15 cellular contexts compared by ENCODE assay signal in genomic region chr16:30552956-30553355, GRCh38. TPM values are rescaled to one million over a fixed set of nuclear protein-coding genes. Genes with fewer than 3 reads are reported as not detected.
DNase-seq lines count a peak whose midpoint lies in the region; ATAC-seq and TF ChIP-seq lines count a peak whose summit lies in the region.
"Had no signal": no experiment of that assay in that cellular context is flagged by ENCODE, and none has a peak within 500 bp of the region (broad histone marks: within the 10 kb centered on the region; RNA-seq: fewer than 3 reads in every experiment).

No MANE protein-coding gene starts in this region.

- no peak overlapping the region for H3K4me3 ChIP-seq in right cardiac atrium (ENCODE audit: low read length)
- no peak overlapping the region for H3K4me3 ChIP-seq in endodermal cell (ENCODE audit: low read length)
- H3K4me3 ChIP-seq in testis, result no peak overlapping the region
- H3K4me3 ChIP-seq: suprapubic skin had no signal

- DNase-seq in right cardiac atrium, result peak in 1 of 3 donors; percentile 21
- DNase-seq in Right ventricle myocardium inferior (ENCODE audit: missing footprints), result no peak
- DNase-seq in activated CD4-positive, alpha-beta memory T cell treated with anti-CD3 and anti-CD28 coated beads for 36 hours, result no peak
- no peak for DNase-seq in endodermal cell
- no peak for DNase-seq in stimulated activated naive CD8-positive, alpha-beta T cell treated with anti-CD3 and anti-CD28 coated beads, Interleukin-15, amount 100 ng/mL, for 72 hours
- no peak for DNase-seq in C1 segment of cervical spinal cord (lab: John Stamatoyannopoulos, UW)
- no peak for DNase-seq in testis
- DNase-seq: activated CD4-positive, alpha-beta T cell treated with anti-CD3 and anti-CD28 coated beads for 4 hours; activated gamma-delta T cell; BE2C; NCI-H187; SHP77 treated with DMSO at 0.1 percent for 48 hours; T1000 had no signal

- H3K27me3 ChIP-seq in right cardiac atrium (ENCODE audit: control insufficient read depth, insufficient read depth) (no peaks in the 10 kb centered on the region), endodermal cell (ENCODE audit: control insufficient read depth, insufficient read depth, low read length, poor library complexity, severe bottlenecking) (no peaks in the 10 kb centered on the region), testis (no peaks in the 10 kb centered on the region)
- H3K27me3 ChIP-seq: BE2C, suprapubic skin had no signal

- peaks cover 8% of the 10 kb centered on the region for H3K4me1 ChIP-seq in right cardiac atrium (ENCODE audit: control insufficient read depth, insufficient read depth, low read length)
- H3K4me1 ChIP-seq in endodermal cell (ENCODE audit: control insufficient read depth, insufficient read depth, low read length), result peaks cover 10% of the 10 kb centered on the region
- peaks cover 10% of the 10 kb centered on the region for H3K4me1 ChIP-seq in testis
- H3K4me1 ChIP-seq: BE2C had no signal

- H3K27ac ChIP-seq in right cardiac atrium (ENCODE audit: low read length) (peak overlapping the region; percentile 23), endodermal cell (ENCODE audit: low read depth, low read length) (no peak overlapping the region), testis (no peak overlapping the region)
- H3K27ac ChIP-seq: suprapubic skin had no signal

- peaks cover 31% of the 10 kb centered on the region for H3K36me3 Mint-ChIP-seq in activated CD4-positive, alpha-beta memory T cell treated with anti-CD3 and anti-CD28 coated beads for 36 hours
- H3K36me3 Mint-ChIP-seq in endodermal cell (ENCODE audit: low read depth), result peaks cover 35% of the 10 kb centered on the region

- POLR2A ChIA-PET in activated CD4-positive, alpha-beta memory T cell treated with anti-CD3 and anti-CD28 coated beads for 36 hours (lab: Charles Lee), result interaction anchor here (2.1 kb wide), 1 partner anchor 15 kb away, joined by 17 read pairs; no protein-coding TSS in a partner anchor

- WGBS in right cardiac atrium, result 73% methylated on average over 4 of the region's 4 CpGs
- WGBS in endodermal cell (ENCODE audit: insufficient coverage in 1 of 2, insufficient read length in 1 of 2), 2 experiments, result 93 to 95% methylated on average over 3 to 4 of the region's 4 CpGs
- WGBS in testis, 2 donors, result 77 to 79% methylated on average over 4 of the region's 4 CpGs

- intact Hi-C loops in right cardiac atrium (cut with DNase I), result no loop called here
- intact Hi-C loops in Right ventricle myocardium inferior (cut with DNase I), result no loop called here
- intact Hi-C loops in activated CD4-positive, alpha-beta memory T cell treated with anti-CD3 and anti-CD28 coated beads for 36 hours (cut with micrococcal nuclease), result loop anchor here (5.0 kb wide), 1 partner anchor 81 kb away; the partner anchor contains the start of gene ITGAL
- intact Hi-C loops in testis (cut with DNase I; ENCODE audit: low total_unique reads), result no loop called here

- no peak overlapping the region for H3K4me3 Mint-ChIP-seq in activated CD4-positive, alpha-beta memory T cell treated with anti-CD3 and anti-CD28 coated beads for 36 hours
- no peak overlapping the region for H3K4me3 Mint-ChIP-seq in endodermal cell
- H3K4me3 Mint-ChIP-seq in stimulated activated naive CD8-positive, alpha-beta T cell treated with anti-CD3 and anti-CD28 coated beads, Interleukin-15, amount 100 ng/mL, for 72 hours, result peak overlapping the region in 1 of 2 donors; percentile 9

- no peak for ATAC-seq in right cardiac atrium
- ATAC-seq in Right ventricle myocardium inferior, result no peak
- ATAC-seq in stimulated activated naive CD8-positive, alpha-beta T cell treated with anti-CD3 and anti-CD28 coated beads, Interleukin-15, amount 100 ng/mL, for 72 hours, result no peak
- no peak for ATAC-seq in GM21390 (IDR thresholded peaks at IDR 0.05; ENCODE audit: unreplicated experiment)

- CTCF ChIA-PET in activated CD4-positive, alpha-beta memory T cell treated with anti-CD3 and anti-CD28 coated beads for 36 hours (lab: Charles Lee), result interaction anchor here (0.6 to 3.1 kb wide), 2 partner anchors 18 to 135 kb away, joined by 4 to 30 read pairs; partner anchors contain the start of gene ZNF747

- peak overlapping the region; percentile 96 for H3K27ac Mint-ChIP-seq in activated CD4-positive, alpha-beta memory T cell treated with anti-CD3 and anti-CD28 coated beads for 36 hours
- H3K27ac Mint-ChIP-seq in endodermal cell, result peak overlapping the region; percentile 18
- H3K27ac Mint-ChIP-seq in stimulated activated naive CD8-positive, alpha-beta T cell treated with anti-CD3 and anti-CD28 coated beads, Interleukin-15, amount 100 ng/mL, for 72 hours, result peak overlapping the region; percentile 48 to 82

- TF ChIP-seq CTCF in endodermal cell (conservative IDR thresholded peaks at IDR 0.05) (no peak), testis (IDR thresholded peaks at IDR 0.05) (no peak)

- TF ChIP-seq POLR2A in testis (IDR thresholded peaks at IDR 0.05), result no peak

- peaks cover 33% of the 10 kb centered on the region for H3K36me3 ChIP-seq in endodermal cell (ENCODE audit: control insufficient read depth, insufficient read depth, low read length)
- no peaks in the 10 kb centered on the region for H3K36me3 ChIP-seq in testis (ENCODE audit: low read depth, missing control alignments)

- no peaks in the 10 kb centered on the region for H3K9me3 Mint-ChIP-seq in activated CD4-positive, alpha-beta memory T cell treated with anti-CD3 and anti-CD28 coated beads for 36 hours
- peaks cover 9% of the 10 kb centered on the region for H3K9me3 Mint-ChIP-seq in endodermal cell
- H3K9me3 Mint-ChIP-seq in stimulated activated naive CD8-positive, alpha-beta T cell treated with anti-CD3 and anti-CD28 coated beads, Interleukin-15, amount 100 ng/mL, for 72 hours, result no peaks in the 10 kb centered on the region

- peaks cover 57% of the 10 kb centered on the region for H3K4me1 Mint-ChIP-seq in activated CD4-positive, alpha-beta memory T cell treated with anti-CD3 and anti-CD28 coated beads for 36 hours (ENCODE audit: low read depth)
- peaks cover 31% of the 10 kb centered on the region for H3K4me1 Mint-ChIP-seq in endodermal cell
- peaks cover 81% of the 10 kb centered on the region for H3K4me1 Mint-ChIP-seq in stimulated activated naive CD8-positive, alpha-beta T cell treated with anti-CD3 and anti-CD28 coated beads, Interleukin-15, amount 100 ng/mL, for 72 hours

- no peaks in the 10 kb centered on the region for H3K27me3 Mint-ChIP-seq in activated CD4-positive, alpha-beta memory T cell treated with anti-CD3 and anti-CD28 coated beads for 36 hours
- no peaks in the 10 kb centered on the region for H3K27me3 Mint-ChIP-seq in endodermal cell (ENCODE audit: insufficient read depth)
- H3K27me3 Mint-ChIP-seq in stimulated activated naive CD8-positive, alpha-beta T cell treated with anti-CD3 and anti-CD28 coated beads, Interleukin-15, amount 100 ng/mL, for 72 hours, result no peaks in the 10 kb centered on the region

- H3K9me3 ChIP-seq in right cardiac atrium (ENCODE audit: control insufficient read depth, low read length) (no peaks in the 10 kb centered on the region), endodermal cell (ENCODE audit: control insufficient read depth, low read length) (peaks cover 4% of the 10 kb centered on the region), testis (no peaks in the 10 kb centered on the region)
- H3K9me3 ChIP-seq: BE2C, suprapubic skin had no signal

- H3K9ac ChIP-seq in endodermal cell (ENCODE audit: extremely low read depth, low read length, poor library complexity, severe bottlenecking), result no peak overlapping the region

RNA-seq across cellular contexts. Expression of gene ZNF764, which starts 5.2 kb away (rescaled TPM):
- total RNA-seq in right cardiac atrium, result 10 to 100 TPM in 3 of 4 donors, 1 to 10 TPM in 1; 9.6 to 12.5 (median 12.3) TPM
- 7.0 TPM for polyA plus RNA-seq in right cardiac atrium
- 10.0 TPM for total RNA-seq in Right ventricle myocardium inferior
- 10 to 100 TPM; 13.7 to 14.2 TPM for total RNA-seq in activated CD4-positive, alpha-beta memory T cell treated with anti-CD3 and anti-CD28 coated beads for 36 hours
- 10 to 100 TPM; 19.0 TPM for total RNA-seq in endodermal cell
- 13.7 TPM for polyA plus RNA-seq in endodermal cell (2013, experiment 1 of 2)
- polyA plus RNA-seq in endodermal cell (2013, experiment 2 of 2), result 12.5 TPM
- 10 to 100 TPM; 21.9 to 23.2 TPM for total RNA-seq in testis
- 11.3 TPM for polyA plus RNA-seq in testis (ENCODE audit: insufficient read depth, low read depth, low replicate concordance)

RNA-seq across cellular contexts. Expression of gene ZNF747, which starts 18.3 kb away (rescaled TPM):
- 10 to 100 TPM in 3 of 4 donors, 1 to 10 TPM in 1; 9.1 to 14.6 (median 12.6) TPM for total RNA-seq in right cardiac atrium
- 10.3 TPM for polyA plus RNA-seq in right cardiac atrium
- 5.7 TPM for total RNA-seq in Right ventricle myocardium inferior
- 1 to 10 TPM; 7.2 to 7.6 TPM for total RNA-seq in activated CD4-positive, alpha-beta memory T cell treated with anti-CD3 and anti-CD28 coated beads for 36 hours
- 10 to 100 TPM; 15.5 to 17.1 TPM for total RNA-seq in endodermal cell
- polyA plus RNA-seq in endodermal cell (2013, experiment 1 of 2), result 6.7 TPM
- polyA plus RNA-seq in endodermal cell (2013, experiment 2 of 2), result 6.6 TPM
- total RNA-seq in testis, result 10 to 100 TPM; 18.7 to 23.3 TPM
- polyA plus RNA-seq in testis (ENCODE audit: insufficient read depth, low read depth, low replicate concordance), result 13.1 TPM

RNA-seq across cellular contexts. Expression of gene ZNF688, which starts 18.6 kb away (rescaled TPM):
- total RNA-seq in right cardiac atrium (10 to 100 TPM; 10.8 to 16.1 (median 13.9) TPM), Right ventricle myocardium inferior (12.2 TPM), endodermal cell (1 to 10 TPM; 6.4 to 7.5 TPM), testis (10 to 100 TPM; 21.7 to 54.6 TPM)
- polyA plus RNA-seq in right cardiac atrium (12.9 TPM), testis (ENCODE audit: insufficient read depth, low read depth, low replicate concordance) (38.5 TPM)
- 1 to 10 TPM; 9.2 to 9.3 TPM for total RNA-seq in activated CD4-positive, alpha-beta memory T cell treated with anti-CD3 and anti-CD28 coated beads for 36 hours
- polyA plus RNA-seq in endodermal cell (2013, experiment 1 of 2), result 9.6 TPM
- polyA plus RNA-seq in endodermal cell (2013, experiment 2 of 2), result 9.1 TPM

RNA-seq across cellular contexts. Expression of gene ZNF768, which starts 26.6 kb away (rescaled TPM):
- 10 to 100 TPM; 40.9 to 65.6 (median 52.5) TPM for total RNA-seq in right cardiac atrium
- 66.7 TPM for polyA plus RNA-seq in right cardiac atrium
- 73.8 TPM for total RNA-seq in Right ventricle myocardium inferior
- total RNA-seq in activated CD4-positive, alpha-beta memory T cell treated with anti-CD3 and anti-CD28 coated beads for 36 hours, result 10 to 100 TPM; 14.2 to 14.3 TPM
- 10 to 100 TPM; 47.0 to 59.2 TPM for total RNA-seq in endodermal cell
- polyA plus RNA-seq in endodermal cell (2013, experiment 1 of 2), result 52.3 TPM
- 47.9 TPM for polyA plus RNA-seq in endodermal cell (2013, experiment 2 of 2)
- 10 to 100 TPM; 52.2 to 64.3 TPM for total RNA-seq in testis
- 52.3 TPM for polyA plus RNA-seq in testis (ENCODE audit: insufficient read depth, low read depth, low replicate concordance)

RNA-seq across cellular contexts. Expression of gene ZNF785, which starts 32.5 kb away (rescaled TPM):
- 1 to 10 TPM; 7.9 to 9.7 (median 9.2) TPM for total RNA-seq in right cardiac atrium
- polyA plus RNA-seq in right cardiac atrium, result 4.3 TPM
- total RNA-seq in Right ventricle myocardium inferior, result 7.6 TPM
- total RNA-seq in activated CD4-positive, alpha-beta memory T cell treated with anti-CD3 and anti-CD28 coated beads for 36 hours, result 10 to 100 TPM; 14.0 to 15.0 TPM
- 10 to 100 TPM; 22.5 to 24.0 TPM for total RNA-seq in endodermal cell
- polyA plus RNA-seq in endodermal cell (2013, experiment 1 of 2), result 14.3 TPM
- polyA plus RNA-seq in endodermal cell (2013, experiment 2 of 2), result 13.2 TPM
- 10 to 100 TPM; 14.8 to 17.1 TPM for total RNA-seq in testis
- polyA plus RNA-seq in testis (ENCODE audit: insufficient read depth, low read depth, low replicate concordance), result 5.9 TPM

Comparison
In these comparisons a context has a peak if more than half of its experiments do, and no peak if none do; other contexts are left out.
1. H3K27ac Mint-ChIP-seq: peak in every context shown above with its lines; median percentile 96 in activated CD4-positive, alpha-beta memory T cell treated with anti-CD3 and anti-CD28 coated beads for 36 hours; 65 in stimulated activated naive CD8-positive, alpha-beta T cell treated with anti-CD3 and anti-CD28 coated beads, Interleukin-15, amount 100 ng/mL, for 72 hours; 18 in endodermal cell.